Comparison of ENCODE assay signal across 8 cellular contexts in genomic region chr1:153977250-153978240, GRCh38. TPM values are rescaled to one million over a fixed set of nuclear protein-coding genes. Genes with fewer than 3 reads are reported as not detected.
DNase-seq lines count a peak whose midpoint lies in the region; TF ChIP-seq lines count a peak whose summit lies in the region.

JTB (minus strand) TSS chr1:153977674; CDS start chr1:153977252, 422 bp downstream.

- 1 to 2% methylated on average over 58 to 75 of the region's 75 CpGs for WGBS in GM23248 (ENCODE audit: low coverage in 1 of 2, low lambda C conversion rate in 2 of 2, missing lambda C conversion rate in 2 of 2), 2 experiments

- H3F3A ChIP-seq in GM23248 (ENCODE audit: insufficient read depth) = peaks cover 41% of the 10 kb centered on the region
- H3F3A ChIP-seq in neural cell (ENCODE audit: insufficient read depth, low read length, poor library complexity, severe bottlenecking) = no peaks in the 10 kb centered on the region

- in situ Hi-C loops in GM23248 (cut with MboI) = no loop called here

- H3K27me3 ChIP-seq in GM23248 (replicated peaks; ENCODE audit: insufficient read depth) (no peaks in the 10 kb centered on the region), MG63 (no peaks in the 10 kb centered on the region), neural cell (ENCODE audit: insufficient read depth, low read depth, low read length) (no peaks in the 10 kb centered on the region)

- TF ChIP-seq CTCF in fibroblast of villous mesenchyme (IDR thresholded peaks at IDR 0.05; ENCODE audit: insufficient read depth, low read depth, low read length) = no peak
- TF ChIP-seq CTCF in neural cell (IDR thresholded peaks at IDR 0.05; ENCODE audit: poor library complexity, severe bottlenecking) = peak; percentile 42

- H3K79me2 ChIP-seq in GM23248 (ENCODE audit: insufficient read depth) = peaks cover 43% of the 10 kb centered on the region
- H3K79me2 ChIP-seq in neural cell (replicated peaks; ENCODE audit: insufficient read depth, low read length) = peaks cover 11% of the 10 kb centered on the region

- no peak for TF ChIP-seq RAD21 in neural cell (conservative IDR thresholded peaks at IDR 0.05)

- H3K9me2 ChIP-seq in GM23248 (ENCODE audit: insufficient read depth) (no peaks in the 10 kb centered on the region), neural cell (ENCODE audit: insufficient read depth, low read length) (no peaks in the 10 kb centered on the region)

- peak within 1 kb of the TSS; percentile 84 for H3K4me3 ChIP-seq in GM23248
- H3K4me3 ChIP-seq in MG63 = peak within 1 kb of the TSS; percentile 89
- H3K4me3 ChIP-seq in fibroblast of villous mesenchyme (ENCODE audit: low read depth, low read length) = peak within 1 kb of the TSS; percentile 82
- H3K4me3 ChIP-seq in neural cell (ENCODE audit: low read length) = peak within 1 kb of the TSS; percentile 100

- H2AFZ ChIP-seq in GM23248 (peak within 1 kb of the TSS; percentile 90), neural cell (ENCODE audit: low read depth, low read length) (peak within 1 kb of the TSS; percentile 61)

- no peaks in the 10 kb centered on the region for H3K9me3 ChIP-seq in GM23248 (ENCODE audit: low read depth)
- no peaks in the 10 kb centered on the region for H3K9me3 ChIP-seq in MG63
- no peaks in the 10 kb centered on the region for H3K9me3 ChIP-seq in neural cell (ENCODE audit: low read length)

- DNase-seq in DMS153 treated with DMSO at 0.1 percent for 48 hours (lab: John Stamatoyannopoulos, UW; ENCODE audit: unreplicated experiment) = peak; percentile 81
- peak; percentile 96 for DNase-seq in GM23248
- DNase-seq in MG63 = peak; percentile 88
- peak; percentile 90 for DNase-seq in SIG-M5 treated with dmso at 0.1 percent for 504 hours (lab: John Stamatoyannopoulos, UW; ENCODE audit: unreplicated experiment)
- DNase-seq in activated gamma-delta T cell (lab: John Stamatoyannopoulos, UW) = peak; percentile 43
- DNase-seq in fibroblast of villous mesenchyme (ENCODE audit: low read depth) = peak; percentile 84
- DNase-seq in stromal cell of bone marrow (ENCODE audit: low read depth) = peak; percentile 74

- no peaks in the 10 kb centered on the region for H4K20me1 ChIP-seq in GM23248 (ENCODE audit: insufficient read depth)
- H4K20me1 ChIP-seq in neural cell (ENCODE audit: insufficient read depth) = no peaks in the 10 kb centered on the region

- H3K4me1 ChIP-seq in GM23248 (ENCODE audit: insufficient read depth) = peaks cover 17% of the 10 kb centered on the region

- peak within 1 kb of the TSS; percentile 92 for H3K9ac ChIP-seq in GM23248
- peak within 1 kb of the TSS; percentile 88 for H3K9ac ChIP-seq in neural cell (ENCODE audit: low read length)

- H3K4me2 ChIP-seq in GM23248 (ENCODE audit: unreplicated experiment) = peak within 1 kb of the TSS; percentile 95
- H3K4me2 ChIP-seq in neural cell (ENCODE audit: low read length) = peak within 1 kb of the TSS; percentile 83

- H3K27ac ChIP-seq in GM23248 (peak within 1 kb of the TSS; percentile 74), neural cell (ENCODE audit: low read length) (peak within 1 kb of the TSS; percentile 91)

- H3K36me3 ChIP-seq in GM23248 (ENCODE audit: low read depth) (peaks cover 27% of the 10 kb centered on the region), MG63 (peaks cover 49% of the 10 kb centered on the region), neural cell (ENCODE audit: insufficient read depth, low read length) (no peaks in the 10 kb centered on the region)

- TF ChIP-seq EP300 in neural cell (conservative IDR thresholded peaks at IDR 0.05; ENCODE audit: poor library complexity, severe bottlenecking) = no peak

TF ChIP-seq in neural cell, 6 proteins besides CTCF, POLR2A, EP300 and RAD21:
- TF ChIP-seq MXI1 (conservative IDR thresholded peaks at IDR 0.05; ENCODE audit: poor library complexity, severe bottlenecking) (peak; percentile 81), TAF1 (IDR thresholded peaks at IDR 0.05; ENCODE audit: low read depth) (peak; percentile 53), REST (IDR thresholded peaks at IDR 0.05; ENCODE audit: borderline replicate concordance) (peak; percentile 30), SMC3 (conservative IDR thresholded peaks at IDR 0.05; ENCODE audit: poor library complexity) (peak; percentile 20), EZH2 (IDR thresholded peaks at IDR 0.05; ENCODE audit: borderline replicate concordance, insufficient read depth, low read length, poor library complexity, severe bottlenecking) (no peak), POLR2AphosphoS5 (IDR thresholded peaks at IDR 0.05) (peak; percentile 64)

RNA-seq across cellular contexts. Expression of gene JTB, which starts in this region (rescaled TPM):
- total RNA-seq in GM23248 (2014; rRNA removed; shearing (Covaris generic)) = 189 and 242 TPM in 2 replicates
- polyA plus RNA-seq in GM23248 (2016; fragmentation: Nextera tagmentation; extraction: Ambion mirVana) (183 and 186 TPM in 2 replicates), neural cell (257 and 265 TPM in 2 replicates)
- total RNA-seq in MG63 (2014; rRNA removed; shearing (Covaris generic); ENCODE audit: low replicate concordance) = 250 and 354 TPM in 2 replicates
- 128 and 135 TPM in 2 replicates for total RNA-seq in fibroblast of villous mesenchyme
- 79.6 and 82.4 TPM in 2 replicates for polyA minus RNA-seq in neural cell

Comparison
In these comparisons a context has a peak if more than half of its experiments do, and no peak if none do; other contexts are left out.
1. Peak in every context shown above with its lines: DNase-seq, H3K4me3 ChIP-seq and H3K27ac ChIP-seq.
2. DNase-seq: peak in every context shown above with its lines; median percentile 96 in GM23248; 90 in SIG-M5 treated with dmso at 0.1 percent for 504 hours; 88 in MG63; 84 in fibroblast of villous mesenchyme; 81 in DMS153 treated with DMSO at 0.1 percent for 48 hours; 74 in stromal cell of bone marrow; 43 in activated gamma-delta T cell.